13 cellular contexts compared by ENCODE assay signal in the genomic region with DNA sequence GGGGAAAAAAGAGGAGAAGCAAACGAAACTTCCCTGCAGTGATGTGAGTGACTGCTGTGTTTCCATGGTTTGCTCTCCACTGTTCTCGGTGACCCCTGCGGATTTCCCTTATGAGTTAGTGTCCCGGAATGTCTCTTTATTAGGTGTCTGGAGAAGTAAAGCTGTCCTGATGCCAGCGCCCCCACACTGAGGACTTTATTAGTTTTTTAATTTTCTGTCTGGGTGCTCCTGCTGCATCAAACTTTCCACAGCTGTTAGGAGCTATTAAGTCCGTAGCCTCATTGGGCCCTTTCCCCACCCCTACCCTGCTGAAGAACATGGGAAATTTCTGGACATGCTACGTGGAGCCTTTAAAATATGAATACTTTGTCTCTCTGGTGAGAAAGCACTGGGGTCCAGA.
DNase-seq lines count a peak whose midpoint lies in the region; ATAC-seq, FAIRE-seq and TF ChIP-seq lines count a peak whose summit lies in the region.
"Had no signal": no experiment of that assay in that cellular context is flagged by ENCODE, and none has a peak within 500 bp of the region (broad histone marks: within the 10 kb centered on the region; RNA-seq: fewer than 3 reads in every experiment).

No MANE protein-coding gene starts in this region.

- peaks cover 6 to 30% of the 10 kb centered on the region in 2 experiments; a peak in 4 of 5 replicates for H3K4me1 ChIP-seq in K562 (replicated peaks in 1 of 2; ENCODE audit: control insufficient read depth in 2 of 2, insufficient read depth in 2 of 2, low read length in 2 of 2)
- peaks cover 14 to 46% (median 36%) of the 10 kb centered on the region in 4 donors for H3K4me1 ChIP-seq in stomach

- TF ChIP-seq CTCF in HFF-Myc (IDR thresholded peaks at IDR 0.05; ENCODE audit: low read depth, low read length, missing control alignments) (no peak), K562 (IDR thresholded peaks at IDR 0.05 in 2 of 3, conservative IDR thresholded peaks at IDR 0.05 in 1 of 3; ENCODE audit: insufficient read depth in 2 of 3, low read depth in 1 of 3, low read length in 3 of 3) (no peak), stomach (IDR thresholded peaks at IDR 0.05) (no peak)

- ATAC-seq in K562 (no peak), HG02610 (IDR thresholded peaks at IDR 0.05; ENCODE audit: unreplicated experiment) (no peak)
- ATAC-seq in stimulated activated memory B cell treated with anti-CD40 and anti-IgM and Interleukin-4, amounts not matched to agents 10 μg/mL and 1 μg/mL and 100 μg/mL, for 72 hours = no peak
- ATAC-seq: SK-N-SH treated with all-trans-retinoic acid at 6 μM for 48 hours had no signal

- TF ChIP-seq POLR2A in K562 (conservative IDR thresholded peaks at IDR 0.05) (no peak), stomach (IDR thresholded peaks at IDR 0.05) (no peak)

- no peak overlapping the region for H3K4me3 Mint-ChIP-seq in stimulated activated memory B cell treated with anti-CD40 and anti-IgM and Interleukin-4, amounts not matched to agents 10 μg/mL and 1 μg/mL and 100 μg/mL, for 72 hours

- FAIRE-seq in K562 (lab: Jason Lieb, UNC) = no peak
- FAIRE-seq: H54 had no signal

- no peak overlapping the region for H3K4me2 ChIP-seq in K562 (ENCODE audit: insufficient read depth, low read length)

- TF ChIP-seq RAD21 in K562 (CRISPR knock-in tag; conservative IDR thresholded peaks at IDR 0.05 in 1 of 2, IDR thresholded peaks at IDR 0.05 in 1 of 2) = no peak

- WGBS in K562 (ENCODE audit: insufficient coverage, low coverage, missing lambda C conversion rate) = 72% methylated on average over 7 of the region's 7 CpGs
- 56 to 81% (median 74%) methylated on average over 7 of the region's 7 CpGs for WGBS in stomach, 5 donors

- no peaks in the 10 kb centered on the region for H3K36me3 Mint-ChIP-seq in stimulated activated memory B cell treated with anti-CD40 and anti-IgM and Interleukin-4, amounts not matched to agents 10 μg/mL and 1 μg/mL and 100 μg/mL, for 72 hours

- peaks cover 27% of the 10 kb centered on the region for H3K27me3 Mint-ChIP-seq in stimulated activated memory B cell treated with anti-CD40 and anti-IgM and Interleukin-4, amounts not matched to agents 10 μg/mL and 1 μg/mL and 100 μg/mL, for 72 hours

- BruUV-seq in K562 (replicated peaks; lab: Mats Ljungman, UMichigan) = no TSS peak

- H3K27ac ChIP-seq in K562 (ENCODE audit: extremely low read depth, low read depth, low read length) = no peak overlapping the region
- no peak overlapping the region for H3K27ac ChIP-seq in stomach
- H3K27ac ChIP-seq: dorsolateral prefrontal cortex, thyroid gland, WERI-Rb-1 had no signal

- H3K4me1 Mint-ChIP-seq in stimulated activated memory B cell treated with anti-CD40 and anti-IgM and Interleukin-4, amounts not matched to agents 10 μg/mL and 1 μg/mL and 100 μg/mL, for 72 hours = peaks cover 26% of the 10 kb centered on the region

- DNase-seq in HFF-Myc (ENCODE audit: extremely low read depth, low read depth) = peak; percentile 62
- no peak for DNase-seq in K562 (ENCODE audit: extremely low read depth in 1 of 4, low spot score in 3 of 4)
- DNase-seq in left kidney (ENCODE audit: low read depth, low spot score) = peak; percentile 53
- DNase-seq in ACHN = no peak
- DNase-seq in stomach = no peak
- DNase-seq: dorsolateral prefrontal cortex, Kasumi-1, WERI-Rb-1 had no signal

- no peaks in the 10 kb centered on the region for H3K9me3 Mint-ChIP-seq in stimulated activated memory B cell treated with anti-CD40 and anti-IgM and Interleukin-4, amounts not matched to agents 10 μg/mL and 1 μg/mL and 100 μg/mL, for 72 hours

- CTCF ChIA-PET in K562 (lab: Yijun Ruan, JAX; ENCODE audit: low intra/inter-chr PET ratio) = no interaction called here

- H3K27ac Mint-ChIP-seq in stimulated activated memory B cell treated with anti-CD40 and anti-IgM and Interleukin-4, amounts not matched to agents 10 μg/mL and 1 μg/mL and 100 μg/mL, for 72 hours = no peak overlapping the region

- intact Hi-C loops in K562 (cut with micrococcal nuclease) = loop anchor here (10.0 kb wide), 1 partner anchor 161 kb away; a partner anchor contains a TSS
- intact Hi-C loops in stomach (cut with DNase I; ENCODE audit: low total_unique reads) = no loop called here

- H3K36me3 ChIP-seq in K562 (ENCODE audit: control insufficient read depth, insufficient read depth, low read length) (no peaks in the 10 kb centered on the region), stomach (no peaks in the 10 kb centered on the region)
- H3K36me3 ChIP-seq: thyroid gland, WERI-Rb-1 had no signal

- H3K4me3 ChIP-seq in HFF-Myc (replicated peaks; ENCODE audit: low read depth, low read length) = no peak overlapping the region
- no peak overlapping the region for H3K4me3 ChIP-seq in K562
- no peak overlapping the region for H3K4me3 ChIP-seq in stomach
- H3K4me3 ChIP-seq: dorsolateral prefrontal cortex, thyroid gland had no signal

- H2AFZ ChIP-seq in K562 (ENCODE audit: low read depth, low read length) = peak overlapping the region; percentile 87; the same call in 1 of the 2 replicates

- H4K20me1 ChIP-seq in K562 (replicated peaks; ENCODE audit: control insufficient read depth, insufficient read depth, low read length) = no peaks in the 10 kb centered on the region

- H3K79me2 ChIP-seq in K562 (ENCODE audit: control insufficient read depth, insufficient read depth, low read length) = no peaks in the 10 kb centered on the region

- H3K27me3 ChIP-seq in K562 (ENCODE audit: control insufficient read depth in 2 of 2, insufficient read depth in 2 of 2, low read length in 2 of 2) (no peaks in the 10 kb centered on the region), stomach (no peaks in the 10 kb centered on the region)
- H3K27me3 ChIP-seq: dorsolateral prefrontal cortex, thyroid gland had no signal

- in situ Hi-C loops in K562 (cut with MboI) = no loop called here
- in situ Hi-C loops in ACHN (cut with HindIII; ENCODE audit: low pct_ligation_motif_present, low pct_unique_long_range_greater_than_20kb, low sequenced_read_pairs) = no loop called here

- H3K9ac ChIP-seq in K562 (ENCODE audit: insufficient read depth in 1 of 2, low read depth in 2 of 2, low read length in 2 of 2) = no peak overlapping the region

- H3K9me3 ChIP-seq in K562 (replicated peaks; ENCODE audit: control insufficient read depth, insufficient read depth, low read depth, low read length) (no peaks in the 10 kb centered on the region), stomach (no peaks in the 10 kb centered on the region)
- H3K9me3 ChIP-seq: thyroid gland had no signal

- TF ChIP-seq EP300 in K562 (IDR thresholded peaks at IDR 0.05; ENCODE audit: low read length) = no peak
- no peak for TF ChIP-seq EP300 in stomach (IDR thresholded peaks at IDR 0.05)

- H3K9me1 ChIP-seq in K562 (ENCODE audit: control insufficient read depth, insufficient read depth, low read length) = no peaks in the 10 kb centered on the region

- POLR2A ChIA-PET in K562 (lab: Yijun Ruan, JAX) = interaction anchor here (0.5 to 0.8 kb wide), 2 partner anchors 11 to 136 kb away, joined by 3 to 4 read pairs; no protein-coding TSS in a partner anchor

TF ChIP-seq in K562, 482 proteins besides CTCF, POLR2A, EP300 and RAD21:
- TF ChIP-seq BDP1 (IDR thresholded peaks at IDR 0.05; ENCODE audit: insufficient read depth, insufficient read length) (no peak), ZNF76 (CRISPR knock-in tag; IDR thresholded peaks at IDR 0.05; ENCODE audit: borderline replicate concordance) (no peak)
- TF ChIP-seq, protein P1, sequence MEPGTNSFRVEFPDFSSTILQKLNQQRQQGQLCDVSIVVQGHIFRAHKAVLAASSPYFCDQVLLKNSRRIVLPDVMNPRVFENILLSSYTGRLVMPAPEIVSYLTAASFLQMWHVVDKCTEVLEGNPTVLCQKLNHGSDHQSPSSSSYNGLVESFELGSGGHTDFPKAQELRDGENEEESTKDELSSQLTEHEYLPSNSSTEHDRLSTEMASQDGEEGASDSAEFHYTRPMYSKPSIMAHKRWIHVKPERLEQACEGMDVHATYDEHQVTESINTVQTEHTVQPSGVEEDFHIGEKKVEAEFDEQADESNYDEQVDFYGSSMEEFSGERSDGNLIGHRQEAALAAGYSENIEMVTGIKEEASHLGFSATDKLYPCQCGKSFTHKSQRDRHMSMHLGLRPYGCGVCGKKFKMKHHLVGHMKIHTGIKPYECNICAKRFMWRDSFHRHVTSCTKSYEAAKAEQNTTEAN (CRISPR knock-in tag; IDR thresholded peaks at IDR 0.05) = no peak
- TF ChIP-seq, protein P2, sequence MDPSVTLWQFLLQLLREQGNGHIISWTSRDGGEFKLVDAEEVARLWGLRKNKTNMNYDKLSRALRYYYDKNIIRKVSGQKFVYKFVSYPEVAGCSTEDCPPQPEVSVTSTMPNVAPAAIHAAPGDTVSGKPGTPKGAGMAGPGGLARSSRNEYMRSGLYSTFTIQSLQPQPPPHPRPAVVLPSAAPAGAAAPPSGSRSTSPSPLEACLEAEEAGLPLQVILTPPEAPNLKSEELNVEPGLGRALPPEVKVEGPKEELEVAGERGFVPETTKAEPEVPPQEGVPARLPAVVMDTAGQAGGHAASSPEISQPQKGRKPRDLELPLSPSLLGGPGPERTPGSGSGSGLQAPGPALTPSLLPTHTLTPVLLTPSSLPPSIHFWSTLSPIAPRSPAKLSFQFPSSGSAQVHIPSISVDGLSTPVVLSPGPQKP (CRISPR knock-in tag; IDR thresholded peaks at IDR 0.05) = no peak

Comparison
In these comparisons a context has a peak if more than half of its experiments do, and no peak if none do; other contexts are left out.
1. DNase-seq: peak in HFF-Myc (single experiment) and left kidney (single experiment); none in K562 (0 of 4), ACHN (single experiment) and stomach (single experiment).